ENCODE assay signal across 1 cellular context in the genomic region with DNA sequence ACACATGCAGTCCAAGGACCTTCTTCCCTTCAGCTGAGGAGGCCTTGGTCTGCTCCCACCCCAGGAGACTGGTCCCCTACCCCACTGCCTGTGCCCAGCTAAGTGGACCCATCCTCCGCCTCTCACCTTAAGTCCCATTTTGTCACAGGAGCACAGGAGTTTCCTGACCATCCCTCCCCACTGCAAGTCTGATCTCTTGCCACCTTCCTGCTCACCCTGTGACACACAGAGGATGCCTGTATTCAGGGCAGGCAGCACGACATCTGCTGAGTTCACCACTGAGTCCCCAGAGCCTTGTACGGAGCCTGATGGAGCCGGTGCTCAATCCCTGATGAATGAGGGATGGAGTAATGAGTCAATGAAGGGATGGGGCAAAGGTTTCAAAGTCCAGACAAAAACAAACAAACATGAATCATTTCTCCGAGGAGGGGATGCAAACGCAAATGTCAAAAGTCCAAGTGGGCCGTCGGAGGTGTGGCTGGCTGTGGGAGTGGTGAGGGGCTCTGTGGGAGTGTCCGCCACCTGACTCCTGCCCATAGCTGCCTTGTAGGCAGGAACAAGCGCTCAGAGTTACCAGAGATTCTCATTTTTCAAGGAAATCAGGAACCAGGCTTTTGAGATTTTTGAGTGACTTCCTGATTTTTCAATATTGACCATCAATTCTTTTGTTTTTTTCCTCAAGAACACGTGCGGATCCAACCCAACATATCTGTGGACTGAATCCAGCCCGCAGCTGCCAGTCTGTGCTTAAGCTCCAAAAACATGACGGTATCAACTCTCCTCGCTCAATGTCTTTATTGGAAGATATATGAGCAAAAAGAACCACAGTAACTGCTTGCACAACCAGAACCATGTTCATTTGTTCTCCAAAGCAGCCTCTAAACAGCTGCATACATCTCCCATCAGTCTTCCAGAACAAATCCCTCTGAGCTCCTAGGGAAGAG.
A peak's percentile ranks its signal among the peaks of the same experiment; 100 is the strongest.
TF ChIP-seq lines count a peak whose summit lies in the region.

No MANE protein-coding gene starts in this region.

TF ChIP-seq in HepG2, 621 proteins besides CTCF, POLR2A, EP300 and RAD21 (continued from another document):
- TF ChIP-seq, protein P1, sequence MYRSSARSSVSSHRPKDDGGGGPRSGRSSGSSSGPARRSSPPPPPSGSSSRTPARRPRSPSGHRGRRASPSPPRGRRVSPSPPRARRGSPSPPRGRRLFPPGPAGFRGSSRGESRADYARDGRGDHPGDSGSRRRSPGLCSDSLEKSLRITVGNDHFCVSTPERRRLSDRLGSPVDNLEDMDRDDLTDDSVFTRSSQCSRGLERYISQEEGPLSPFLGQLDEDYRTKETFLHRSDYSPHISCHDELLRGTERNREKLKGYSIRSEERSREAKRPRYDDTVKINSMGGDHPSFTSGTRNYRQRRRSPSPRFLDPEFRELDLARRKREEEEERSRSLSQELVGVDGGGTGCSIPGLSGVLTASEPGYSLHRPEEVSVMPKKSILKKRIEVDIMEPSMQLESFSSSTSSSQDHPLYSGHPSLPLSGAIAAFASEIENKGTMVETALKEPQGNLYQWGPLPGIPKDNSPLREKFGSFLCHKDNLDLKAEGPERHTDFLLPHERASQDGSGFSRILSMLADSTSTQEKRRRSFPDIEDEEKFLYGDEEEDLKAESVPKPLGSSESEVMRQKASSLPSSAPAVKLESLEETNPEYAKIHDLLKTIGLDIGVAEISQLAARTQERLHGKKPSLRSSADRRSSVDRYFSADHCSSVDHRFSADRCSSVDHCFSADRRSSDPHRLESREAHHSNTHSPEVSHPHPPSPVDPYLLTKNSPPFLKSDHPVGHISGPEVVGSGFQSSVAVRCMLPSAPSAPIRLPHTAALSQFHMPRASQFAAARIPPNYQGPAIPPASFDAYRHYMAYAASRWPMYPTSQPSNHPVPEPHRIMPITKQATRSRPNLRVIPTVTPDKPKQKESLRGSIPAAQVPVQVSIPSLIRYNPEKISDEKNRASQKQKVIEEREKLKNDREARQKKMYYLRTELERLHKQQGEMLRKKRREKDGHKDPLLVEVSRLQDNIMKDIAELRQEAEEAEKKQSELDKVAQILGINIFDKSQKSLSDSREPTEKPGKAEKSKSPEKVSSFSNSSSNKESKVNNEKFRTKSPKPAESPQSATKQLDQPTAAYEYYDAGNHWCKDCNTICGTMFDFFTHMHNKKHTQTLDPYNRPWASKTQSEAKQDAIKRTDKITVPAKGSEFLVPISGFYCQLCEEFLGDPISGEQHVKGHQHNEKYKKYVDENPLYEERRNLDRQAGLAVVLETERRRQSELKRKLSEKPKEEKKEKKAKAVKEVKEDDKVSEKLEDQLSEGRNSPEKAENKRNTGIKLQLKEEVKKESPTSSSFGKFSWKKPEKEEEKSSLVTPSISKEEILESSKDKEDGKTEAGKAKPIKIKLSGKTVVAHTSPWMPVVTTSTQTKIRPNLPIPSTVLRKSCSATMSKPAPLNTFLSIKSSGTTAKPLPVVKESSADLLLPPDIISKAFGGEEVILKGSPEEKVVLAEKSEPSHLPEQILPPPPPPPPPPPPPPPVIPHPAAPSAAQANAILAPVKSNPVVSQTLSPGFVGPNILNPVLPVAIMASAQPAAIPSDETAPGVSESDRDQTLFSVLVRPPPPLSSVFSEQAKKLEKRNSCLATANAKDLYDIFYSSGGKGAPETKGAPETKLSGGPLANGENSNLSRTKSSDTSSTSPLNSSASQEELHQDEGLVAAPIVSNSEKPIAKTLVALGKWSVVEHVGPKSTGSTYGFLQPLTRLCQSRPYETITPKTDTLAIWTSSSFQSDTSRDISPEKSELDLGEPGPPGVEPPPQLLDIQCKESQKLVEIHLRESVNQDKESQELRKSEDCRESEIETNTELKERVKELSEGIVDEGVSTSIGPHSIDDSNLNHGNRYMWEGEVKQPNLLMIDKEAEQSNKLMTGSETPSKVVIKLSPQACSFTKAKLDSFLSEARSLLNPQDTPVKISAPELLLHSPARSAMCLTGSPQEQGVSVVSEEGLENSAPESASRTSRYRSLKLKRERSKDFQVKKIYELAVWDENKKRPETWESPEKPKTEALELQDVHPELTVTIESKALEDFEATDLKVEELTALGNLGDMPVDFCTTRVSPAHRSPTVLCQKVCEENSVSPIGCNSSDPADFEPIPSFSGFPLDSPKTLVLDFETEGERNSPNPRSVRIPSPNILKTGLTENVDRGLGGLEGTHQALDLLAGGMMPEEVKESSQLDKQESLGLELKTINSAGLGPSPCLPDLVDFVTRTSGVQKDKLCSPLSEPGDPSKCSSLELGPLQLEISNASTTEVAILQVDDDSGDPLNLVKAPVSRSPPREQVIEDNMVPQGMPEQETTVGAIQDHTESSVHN (CRISPR knock-in tag; IDR thresholded peaks at IDR 0.05) = no peak; the same call in 1 of the 2 replicates
- peak; percentile 79; the same call in 1 of the 2 replicates for TF ChIP-seq YEATS2 (CRISPR knock-in tag; IDR thresholded peaks at IDR 0.05; ENCODE audit: borderline replicate concordance)
- TF ChIP-seq ZNF20 (CRISPR knock-in tag; IDR thresholded peaks at IDR 0.05) = no peak
- TF ChIP-seq, protein P2, sequence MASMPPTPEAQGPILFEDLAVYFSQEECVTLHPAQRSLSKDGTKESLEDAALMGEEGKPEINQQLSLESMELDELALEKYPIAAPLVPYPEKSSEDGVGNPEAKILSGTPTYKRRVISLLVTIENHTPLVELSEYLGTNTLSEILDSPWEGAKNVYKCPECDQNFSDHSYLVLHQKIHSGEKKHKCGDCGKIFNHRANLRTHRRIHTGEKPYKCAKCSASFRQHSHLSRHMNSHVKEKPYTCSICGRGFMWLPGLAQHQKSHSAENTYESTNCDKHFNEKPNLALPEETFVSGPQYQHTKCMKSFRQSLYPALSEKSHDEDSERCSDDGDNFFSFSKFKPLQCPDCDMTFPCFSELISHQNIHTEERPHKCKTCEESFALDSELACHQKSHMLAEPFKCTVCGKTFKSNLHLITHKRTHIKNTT (CRISPR knock-in tag; IDR thresholded peaks at IDR 0.05) = no peak
- TF ChIP-seq ZNF746 (CRISPR knock-in tag; IDR thresholded peaks at IDR 0.05) = no peak
- peak; percentile 61 for TF ChIP-seq SPEN (CRISPR knock-in tag; IDR thresholded peaks at IDR 0.05; ENCODE audit: low read depth)
- TF ChIP-seq ZNF263 (CRISPR knock-in tag; IDR thresholded peaks at IDR 0.05) = peak; percentile 91
- TF ChIP-seq, protein P3, sequence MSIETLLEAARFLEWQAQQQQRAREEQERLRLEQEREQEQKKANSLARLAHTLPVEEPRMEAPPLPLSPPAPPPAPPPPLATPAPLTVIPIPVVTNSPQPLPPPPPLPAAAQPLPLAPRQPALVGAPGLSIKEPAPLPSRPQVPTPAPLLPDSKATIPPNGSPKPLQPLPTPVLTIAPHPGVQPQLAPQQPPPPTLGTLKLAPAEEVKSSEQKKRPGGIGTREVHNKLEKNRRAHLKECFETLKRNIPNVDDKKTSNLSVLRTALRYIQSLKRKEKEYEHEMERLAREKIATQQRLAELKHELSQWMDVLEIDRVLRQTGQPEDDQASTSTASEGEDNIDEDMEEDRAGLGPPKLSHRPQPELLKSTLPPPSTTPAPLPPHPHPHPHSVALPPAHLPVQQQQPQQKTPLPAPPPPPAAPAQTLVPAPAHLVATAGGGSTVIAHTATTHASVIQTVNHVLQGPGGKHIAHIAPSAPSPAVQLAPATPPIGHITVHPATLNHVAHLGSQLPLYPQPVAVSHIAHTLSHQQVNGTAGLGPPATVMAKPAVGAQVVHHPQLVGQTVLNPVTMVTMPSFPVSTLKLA (IDR thresholded peaks at IDR 0.05) = no peak
- TF ChIP-seq NFATC3 (CRISPR knock-in tag; IDR thresholded peaks at IDR 0.05) = no peak
- peak; percentile 82; the same call in 1 of the 2 replicates for TF ChIP-seq ZNF614 (CRISPR knock-in tag; IDR thresholded peaks at IDR 0.05; ENCODE audit: borderline replicate concordance)
